Comparison of ENCODE assay signal across 16 cellular contexts in the genomic region with DNA sequence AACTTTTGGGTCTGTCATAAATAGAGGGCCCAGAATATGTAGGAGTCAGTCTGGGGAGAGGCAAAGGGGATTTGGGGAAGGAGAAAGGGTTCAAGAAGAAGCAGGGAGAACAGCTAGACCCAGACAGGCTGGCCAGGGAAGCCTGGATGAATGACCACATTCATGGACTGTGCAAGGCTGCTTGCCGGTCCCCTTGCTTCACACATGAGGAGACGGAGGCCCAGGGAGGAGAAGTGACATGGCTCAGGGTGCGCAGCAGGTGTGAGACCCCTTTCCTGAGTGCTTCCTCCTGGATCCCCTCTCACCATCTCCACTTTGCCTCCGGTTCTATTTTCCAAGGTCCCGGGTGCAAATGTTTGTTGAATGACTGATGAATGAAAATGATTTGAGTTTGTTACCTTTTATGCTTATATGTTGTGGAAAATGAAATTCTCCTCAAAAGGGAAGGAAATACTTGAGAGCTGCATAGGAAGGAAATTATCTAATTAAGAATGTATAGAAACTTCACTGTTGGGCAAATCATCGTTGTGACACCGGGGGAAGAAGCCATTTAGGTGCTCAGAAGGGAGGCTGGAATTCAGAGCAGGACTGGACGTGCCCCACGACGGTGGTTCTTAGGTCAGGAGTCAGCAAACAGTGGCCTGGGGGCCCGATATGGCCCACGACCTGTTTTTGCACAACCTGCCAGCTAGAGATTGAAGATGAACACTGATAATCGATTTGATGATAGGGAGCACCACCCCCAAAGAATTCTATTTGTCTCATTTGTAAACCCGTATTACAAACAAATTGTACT. TPM values are rescaled to one million over a fixed set of nuclear protein-coding genes. Genes with fewer than 3 reads are reported as not detected.
DNase-seq lines count a peak whose midpoint lies in the region; ATAC-seq, FAIRE-seq and TF ChIP-seq lines count a peak whose summit lies in the region.
"Had no signal": no experiment of that assay in that cellular context is flagged by ENCODE, and none has a peak within 500 bp of the region (broad histone marks: within the 10 kb centered on the region; RNA-seq: fewer than 3 reads in every experiment).

No MANE protein-coding gene starts in this region.

- intact Hi-C loops in CD4-positive, alpha-beta T cell (cut with DNase I, micrococcal nuclease): no loop called here

- POLR2A ChIA-PET in CD4-positive, alpha-beta T cell (lab: Charles Lee): no interaction called here

- no peak for ATAC-seq in CD4-positive, alpha-beta T cell (ENCODE audit: poor library complexity)
- ATAC-seq in GM21737 (IDR thresholded peaks at IDR 0.05; ENCODE audit: unreplicated experiment) (peak; percentile 26), HG02884 (IDR thresholded peaks at IDR 0.05; ENCODE audit: unreplicated experiment) (no peak)
- no peak for ATAC-seq in central memory CD8-positive, alpha-beta T cell (replicated peaks; ENCODE audit: extremely low read depth, poor library complexity, severe bottlenecking)
- peak; percentile 49 to 64 for ATAC-seq in natural killer cell treated with Interleukin-12 subunit alpha and Interleukin-12 subunit beta and Interleukin-15 and Interleukin-18, amount 100 ng/mL, for 72 hours
- ATAC-seq: foreskin keratinocyte, HCT116 had no signal

- no peak overlapping the region for H3K27ac ChIP-seq in CD4-positive, alpha-beta T cell (ENCODE audit: low read depth, low read length)
- H3K27ac ChIP-seq: foreskin keratinocyte had no signal

- H3K27me3 Mint-ChIP-seq in CD4-positive, alpha-beta T cell: peaks cover 10% of the 10 kb centered on the region
- H3K27me3 Mint-ChIP-seq in central memory CD8-positive, alpha-beta T cell: no peaks in the 10 kb centered on the region
- no peaks in the 10 kb centered on the region for H3K27me3 Mint-ChIP-seq in natural killer cell treated with Interleukin-12 subunit alpha and Interleukin-12 subunit beta and Interleukin-15 and Interleukin-18, amount 100 ng/mL, for 72 hours

- no peaks in the 10 kb centered on the region for H3K9me3 ChIP-seq in CD4-positive, alpha-beta T cell (ENCODE audit: control insufficient read depth, low read length)

- peaks cover 14% of the 10 kb centered on the region for H3K4me1 Mint-ChIP-seq in CD4-positive, alpha-beta T cell (ENCODE audit: low read depth)
- peaks cover 34% of the 10 kb centered on the region for H3K4me1 Mint-ChIP-seq in central memory CD8-positive, alpha-beta T cell
- H3K4me1 Mint-ChIP-seq in natural killer cell treated with Interleukin-12 subunit alpha and Interleukin-12 subunit beta and Interleukin-15 and Interleukin-18, amount 100 ng/mL, for 72 hours (ENCODE audit: low read depth in 2 of 2): peaks cover 37 to 44% of the 10 kb centered on the region in 2 donors

- H3K27ac Mint-ChIP-seq in CD4-positive, alpha-beta T cell: peak overlapping the region; percentile 42
- peak overlapping the region; percentile 71 for H3K27ac Mint-ChIP-seq in central memory CD8-positive, alpha-beta T cell (ENCODE audit: low read depth)
- peak overlapping the region; percentile 78 to 95 for H3K27ac Mint-ChIP-seq in natural killer cell treated with Interleukin-12 subunit alpha and Interleukin-12 subunit beta and Interleukin-15 and Interleukin-18, amount 100 ng/mL, for 72 hours

- TF ChIP-seq CTCF in CD4-positive, alpha-beta T cell (IDR thresholded peaks at IDR 0.05): no peak

- DNase-seq in CD4-positive, alpha-beta T cell: no peak
- no peak for DNase-seq in central memory CD8-positive, alpha-beta T cell (ENCODE audit: low spot score in 2 of 2)
- DNase-seq in natural killer cell treated with Interleukin-12 subunit alpha and Interleukin-12 subunit beta and Interleukin-15 and Interleukin-18, amount 100 ng/mL, for 72 hours (ENCODE audit: low spot score): no peak
- no peak for DNase-seq in NCI-H2171 (lab: John Stamatoyannopoulos, UW)
- DNase-seq in urothelium cell line (ENCODE audit: low spot score): no peak
- DNase-seq: DMS153; foreskin keratinocyte; NCI-H1930; NK-92 treated with Interleukin-12 subunit alpha and Interleukin-12 subunit beta, amount 100 ng/mL, for 24 hours had no signal

- no peaks in the 10 kb centered on the region for H3K9me3 Mint-ChIP-seq in CD4-positive, alpha-beta T cell
- no peaks in the 10 kb centered on the region for H3K9me3 Mint-ChIP-seq in central memory CD8-positive, alpha-beta T cell
- no peaks in the 10 kb centered on the region for H3K9me3 Mint-ChIP-seq in natural killer cell treated with Interleukin-12 subunit alpha and Interleukin-12 subunit beta and Interleukin-15 and Interleukin-18, amount 100 ng/mL, for 72 hours

- H3K27me3 ChIP-seq in CD4-positive, alpha-beta T cell (ENCODE audit: control insufficient read depth, insufficient read depth, low read length): no peaks in the 10 kb centered on the region
- H3K27me3 ChIP-seq: foreskin keratinocyte had no signal

- CTCF ChIA-PET in CD4-positive, alpha-beta T cell (lab: Charles Lee): interaction anchor here (0.6 kb wide), 1 partner anchor 8 kb away, joined by 3 read pairs; no protein-coding TSS in a partner anchor

- no peaks in the 10 kb centered on the region for H3K36me3 Mint-ChIP-seq in CD4-positive, alpha-beta T cell (ENCODE audit: low read depth)
- no peaks in the 10 kb centered on the region for H3K36me3 Mint-ChIP-seq in central memory CD8-positive, alpha-beta T cell (ENCODE audit: insufficient read depth)
- no peaks in the 10 kb centered on the region for H3K36me3 Mint-ChIP-seq in natural killer cell treated with Interleukin-12 subunit alpha and Interleukin-12 subunit beta and Interleukin-15 and Interleukin-18, amount 100 ng/mL, for 72 hours

- no peak overlapping the region for H3K4me3 Mint-ChIP-seq in CD4-positive, alpha-beta T cell
- peak overlapping the region; percentile 74 for H3K4me3 Mint-ChIP-seq in central memory CD8-positive, alpha-beta T cell
- peak overlapping the region; percentile 92 for H3K4me3 Mint-ChIP-seq in natural killer cell treated with Interleukin-12 subunit alpha and Interleukin-12 subunit beta and Interleukin-15 and Interleukin-18, amount 100 ng/mL, for 72 hours

- no peak for FAIRE-seq in urothelium cell line (lab: Jason Lieb, UNC)

RNA-seq across cellular contexts. Expression of a gene that starts 0.6 kb away (rescaled TPM):
- total RNA-seq in CD4-positive, alpha-beta T cell: 1 to 10 TPM; 1.8 to 4.3 TPM
- 10 to 100 TPM; 63.9 to 77.8 TPM for total RNA-seq in natural killer cell treated with Interleukin-12 subunit alpha and Interleukin-12 subunit beta and Interleukin-15 and Interleukin-18, amount 100 ng/mL, for 72 hours

RNA-seq across cellular contexts. Expression of a gene that starts 43.4 kb away (rescaled TPM):
- total RNA-seq in CD4-positive, alpha-beta T cell: not detected
- not detected for total RNA-seq in natural killer cell treated with Interleukin-12 subunit alpha and Interleukin-12 subunit beta and Interleukin-15 and Interleukin-18, amount 100 ng/mL, for 72 hours
- total RNA-seq: dermis microvascular lymphatic vessel endothelial cell, foreskin keratinocyte, kidney epithelial cell, omental fat pad, subcutaneous adipose tissue had no signal

RNA-seq across cellular contexts. Expression of a gene that starts 46.4 kb away (rescaled TPM):
- total RNA-seq in CD4-positive, alpha-beta T cell: under 1 TPM in 1 of 2 experiments, not detected in 1; 0.17 TPM
- total RNA-seq in natural killer cell treated with Interleukin-12 subunit alpha and Interleukin-12 subunit beta and Interleukin-15 and Interleukin-18, amount 100 ng/mL, for 72 hours: under 1 TPM in 1 of 2 donors, not detected in 1; 0.06 TPM
- total RNA-seq: dermis microvascular lymphatic vessel endothelial cell, foreskin keratinocyte, kidney epithelial cell, subcutaneous adipose tissue had no signal

RNA-seq across cellular contexts. Expression of a gene that starts 57.8 kb away (rescaled TPM):
- total RNA-seq in CD4-positive, alpha-beta T cell: 1 to 10 TPM; 8.1 to 8.5 TPM
- 10 to 100 TPM; 23.1 to 29.8 TPM for total RNA-seq in natural killer cell treated with Interleukin-12 subunit alpha and Interleukin-12 subunit beta and Interleukin-15 and Interleukin-18, amount 100 ng/mL, for 72 hours

Comparison
In these comparisons a context has a peak if more than half of its experiments do, and no peak if none do; other contexts are left out.
1. ATAC-seq: peak in GM21737 (single experiment) and natural killer cell treated with Interleukin-12 subunit alpha and Interleukin-12 subunit beta and Interleukin-15 and Interleukin-18, amount 100 ng/mL, for 72 hours (2 of 2); none in CD4-positive, alpha-beta T cell (single experiment), central memory CD8-positive, alpha-beta T cell (single experiment) and HG02884 (single experiment).
2. RNA of a gene that starts 0.6 kb away (total RNA-seq): 63.9 to 77.8 TPM in natural killer cell treated with Interleukin-12 subunit alpha and Interleukin-12 subunit beta and Interleukin-15 and Interleukin-18, amount 100 ng/mL, for 72 hours; 1.8 to 4.3 TPM in CD4-positive, alpha-beta T cell; every median in the first group is over 10 times any median in the second.
3. Peak in every context shown above with its lines, with median percentiles within 50 percentile points of each other: H3K27ac Mint-ChIP-seq.